Comparison of ENCODE assay signal across 15 cellular contexts in genomic region chr3:119301001-119301400, GRCh38. TPM values are rescaled to one million over a fixed set of nuclear protein-coding genes. Genes with fewer than 3 reads are reported as not detected.
A peak's percentile ranks its signal among the peaks of the same experiment; 100 is the strongest.
DNase-seq lines count a peak whose midpoint lies in the region; ATAC-seq and TF ChIP-seq lines count a peak whose summit lies in the region.
"Had no signal": no experiment of that assay in that cellular context is flagged by ENCODE, and none has a peak within 500 bp of the region (broad histone marks: within the 10 kb centered on the region; RNA-seq: fewer than 3 reads in every experiment).

No MANE protein-coding gene starts in this region.

- POLR2A ChIA-PET in CD8-positive, alpha-beta T cell (lab: Charles Lee) = interaction anchor here (0.8 to 1.1 kb wide), 2 partner anchors 60 to 163 kb away, joined by 3 read pairs; partner anchors contain the start of gene B4GALT4

- H3K4me3 ChIP-seq in spleen = no peak overlapping the region
- no peak overlapping the region for H3K4me3 ChIP-seq in CD8-positive, alpha-beta T cell (ENCODE audit: low read depth, low read length)
- H3K4me3 ChIP-seq: PC-9, prostate gland had no signal

- peaks cover 7% of the 10 kb centered on the region for H3K36me3 Mint-ChIP-seq in IgD-negative memory B cell
- H3K36me3 Mint-ChIP-seq in activated T-helper 17 cell treated with anti-CD3 and anti-CD28 coated beads, Interleukin-2, amount 50 U/mL, for 72 hours (ENCODE audit: low read depth) = peaks cover 66% of the 10 kb centered on the region
- peaks cover 6% of the 10 kb centered on the region for H3K36me3 Mint-ChIP-seq in CD8-positive, alpha-beta T cell

- no peaks in the 10 kb centered on the region for H3K9me3 ChIP-seq in spleen
- no peaks in the 10 kb centered on the region for H3K9me3 ChIP-seq in CD8-positive, alpha-beta T cell (ENCODE audit: low read length)
- H3K9me3 ChIP-seq: prostate gland had no signal

- H3K4me1 ChIP-seq in spleen = peaks cover 27 to 91% (median 63%) of the 10 kb centered on the region in 6 donors
- H3K4me1 ChIP-seq in CD8-positive, alpha-beta T cell (ENCODE audit: insufficient read depth, low read length) = peaks cover 7% of the 10 kb centered on the region
- H3K4me1 ChIP-seq: prostate gland had no signal

- TF ChIP-seq POLR2A in spleen (IDR thresholded peaks at IDR 0.05) = no peak

- intact Hi-C loops in left cardiac atrium (cut with DNase I) = no loop called here
- intact Hi-C loops in spleen (cut with DNase I; ENCODE audit: low total_unique reads) = no loop called here
- intact Hi-C loops in CD8-positive, alpha-beta T cell (cut with DNase I, micrococcal nuclease) = no loop called here

- CTCF ChIA-PET in CD8-positive, alpha-beta T cell (lab: Charles Lee) = interaction anchor here (2.1 kb wide), 1 partner anchor 52 kb away, joined by 6 read pairs; no protein-coding TSS in a partner anchor

- H3K27ac Mint-ChIP-seq in IgD-negative memory B cell = peak overlapping the region; percentile 36 to 83 (median 47)
- no peak overlapping the region for H3K27ac Mint-ChIP-seq in activated T-helper 17 cell treated with anti-CD3 and anti-CD28 coated beads, Interleukin-2, amount 50 U/mL, for 72 hours
- H3K27ac Mint-ChIP-seq in CD8-positive, alpha-beta T cell = no peak overlapping the region
- H3K27ac Mint-ChIP-seq: activated naive CD4-positive, alpha-beta T cell treated with anti-CD3 and anti-CD28 coated beads, Interleukin-2, amount 50 U/mL, for 24 hours had no signal

- no peaks in the 10 kb centered on the region for H3K27me3 Mint-ChIP-seq in IgD-negative memory B cell
- no peaks in the 10 kb centered on the region for H3K27me3 Mint-ChIP-seq in activated T-helper 17 cell treated with anti-CD3 and anti-CD28 coated beads, Interleukin-2, amount 50 U/mL, for 72 hours
- no peaks in the 10 kb centered on the region for H3K27me3 Mint-ChIP-seq in CD8-positive, alpha-beta T cell (ENCODE audit: low read depth)
- H3K27me3 Mint-ChIP-seq: activated naive CD4-positive, alpha-beta T cell treated with anti-CD3 and anti-CD28 coated beads, Interleukin-2, amount 50 U/mL, for 24 hours had no signal

- no peak for DNase-seq in left cardiac atrium
- no peak for DNase-seq in spleen
- DNase-seq in cerebellar nuclear complex (lab: John Stamatoyannopoulos, UW) = no peak
- DNase-seq in CD8-positive, alpha-beta T cell = no peak
- no peak for DNase-seq in NCI-H524 (lab: John Stamatoyannopoulos, UW)
- DNase-seq: Calu3; effector CD8-positive, alpha-beta T cell; PC-9; T-helper 9 cell had no signal

- H3K4me1 Mint-ChIP-seq in IgD-negative memory B cell = peaks cover 60 to 71% (median 63%) of the 10 kb centered on the region in 3 donors
- peaks cover 38% of the 10 kb centered on the region for H3K4me1 Mint-ChIP-seq in activated T-helper 17 cell treated with anti-CD3 and anti-CD28 coated beads, Interleukin-2, amount 50 U/mL, for 72 hours
- H3K4me1 Mint-ChIP-seq in CD8-positive, alpha-beta T cell (ENCODE audit: low read depth) = peaks cover 28% of the 10 kb centered on the region

- H3K27me3 ChIP-seq in spleen (replicated peaks in 1 of 7) = no peaks in the 10 kb centered on the region
- no peaks in the 10 kb centered on the region for H3K27me3 ChIP-seq in CD8-positive, alpha-beta T cell (ENCODE audit: insufficient read depth, low read length)

- H3K27ac ChIP-seq in spleen = peak overlapping the region in 5 of 8 donors; percentile 27 to 63 (median 58)
- H3K27ac ChIP-seq in CD8-positive, alpha-beta T cell (ENCODE audit: low read depth, low read length) = no peak overlapping the region
- H3K27ac ChIP-seq: PC-9, prostate gland had no signal

- ATAC-seq in activated T-helper 17 cell treated with anti-CD3 and anti-CD28 coated beads, Interleukin-2, amount 50 U/mL, for 72 hours (replicated peaks) = no peak
- ATAC-seq in left cardiac atrium = peak; percentile 32 to 64
- no peak for ATAC-seq in CD8-positive, alpha-beta T cell
- ATAC-seq in GM18511 (IDR thresholded peaks at IDR 0.05; ENCODE audit: unreplicated experiment) = no peak
- ATAC-seq: HCT116 had no signal

- H3K9me3 Mint-ChIP-seq in IgD-negative memory B cell = no peaks in the 10 kb centered on the region
- H3K9me3 Mint-ChIP-seq in activated T-helper 17 cell treated with anti-CD3 and anti-CD28 coated beads, Interleukin-2, amount 50 U/mL, for 72 hours = no peaks in the 10 kb centered on the region
- no peaks in the 10 kb centered on the region for H3K9me3 Mint-ChIP-seq in CD8-positive, alpha-beta T cell
- H3K9me3 Mint-ChIP-seq: activated naive CD4-positive, alpha-beta T cell treated with anti-CD3 and anti-CD28 coated beads, Interleukin-2, amount 50 U/mL, for 24 hours had no signal

- TF ChIP-seq CTCF in spleen (IDR thresholded peaks at IDR 0.05 in 8 of 11, conservative IDR thresholded peaks at IDR 0.05 in 3 of 11) = no peak
- no peak for TF ChIP-seq CTCF in CD8-positive, alpha-beta T cell (IDR thresholded peaks at IDR 0.05)

- H3K4me3 Mint-ChIP-seq in IgD-negative memory B cell = peak overlapping the region in 2 of 4 donors; percentile 58 to 59
- H3K4me3 Mint-ChIP-seq in activated T-helper 17 cell treated with anti-CD3 and anti-CD28 coated beads, Interleukin-2, amount 50 U/mL, for 72 hours = peak overlapping the region; percentile 2
- H3K4me3 Mint-ChIP-seq in CD8-positive, alpha-beta T cell = no peak overlapping the region
- H3K4me3 Mint-ChIP-seq: activated naive CD4-positive, alpha-beta T cell treated with anti-CD3 and anti-CD28 coated beads, Interleukin-2, amount 50 U/mL, for 24 hours had no signal

- H3K36me3 ChIP-seq in spleen = peaks cover 0 to 9% (median 0%) of the 10 kb centered on the region in 6 donors
- no peaks in the 10 kb centered on the region for H3K36me3 ChIP-seq in CD8-positive, alpha-beta T cell (ENCODE audit: insufficient read depth, low read length)
- H3K36me3 ChIP-seq: prostate gland had no signal

- WGBS in spleen, 5 donors = 59 to 79% (median 71%) methylated on average over 3 to 5 of the region's 5 CpGs

RNA-seq across cellular contexts. Expression of gene ARHGAP31, which starts 6.8 kb away (rescaled TPM):
- polyA plus RNA-seq in IgD-negative memory B cell (9.0 TPM), spleen (1 to 10 TPM; 2.0 to 5.2 (median 2.3) TPM)
- total RNA-seq in activated T-helper 17 cell treated with anti-CD3 and anti-CD28 coated beads, Interleukin-2, amount 50 U/mL, for 72 hours = 10 to 100 TPM; 11.6 to 14.0 TPM
- total RNA-seq in left cardiac atrium (10 to 100 TPM; 33.5 to 44.0 TPM), spleen (10 to 100 TPM; 23.6 to 38.0 (median 29.1) TPM)
- total RNA-seq in CD8-positive, alpha-beta T cell = 1 to 10 TPM in 1 of 2 experiments, under 1 TPM in 1; 1.00 to 1.1 TPM

Comparison
In these comparisons a context has a peak if more than half of its experiments do, and no peak if none do; other contexts are left out.
1. H3K27ac Mint-ChIP-seq: peak in IgD-negative memory B cell (3 of 3); none in activated T-helper 17 cell treated with anti-CD3 and anti-CD28 coated beads, Interleukin-2, amount 50 U/mL, for 72 hours (single experiment) and CD8-positive, alpha-beta T cell (single experiment).
2. ATAC-seq: peak in left cardiac atrium (2 of 2); none in activated T-helper 17 cell treated with anti-CD3 and anti-CD28 coated beads, Interleukin-2, amount 50 U/mL, for 72 hours (single experiment), CD8-positive, alpha-beta T cell (single experiment) and GM18511 (single experiment).
3. RNA of gene ARHGAP31, which starts 6.8 kb away (total RNA-seq): 33.5 to 44.0 TPM in left cardiac atrium, 23.6 to 38.0 TPM in spleen and 11.6 to 14.0 TPM in activated T-helper 17 cell treated with anti-CD3 and anti-CD28 coated beads, Interleukin-2, amount 50 U/mL, for 72 hours; 1.00 to 1.1 TPM in CD8-positive, alpha-beta T cell; every median in the first group is over 4 times any median in the second.